11 cellular contexts compared by ENCODE assay signal in the genomic region with DNA sequence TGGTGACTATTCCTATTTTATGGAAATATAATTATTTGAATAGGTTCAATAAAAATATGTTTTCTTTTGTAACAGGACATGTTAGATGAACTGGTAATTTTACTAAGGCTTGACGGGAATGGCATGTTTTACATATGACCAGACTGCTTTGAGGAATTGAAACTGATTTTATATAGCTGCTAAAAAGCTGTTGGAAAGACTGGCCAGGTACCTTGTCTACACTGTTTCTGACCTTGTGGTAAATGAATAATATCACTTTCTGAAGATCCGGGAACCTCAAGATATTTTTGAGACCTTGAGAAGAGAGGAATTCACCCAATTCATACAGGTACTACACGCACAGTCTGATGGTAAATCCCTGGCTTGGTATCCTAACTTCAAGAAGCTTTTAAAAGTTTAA. TPM values are rescaled to one million over a fixed set of nuclear protein-coding genes. Genes with fewer than 3 reads are reported as not detected.
A peak's percentile ranks its signal among the peaks of the same experiment; 100 is the strongest.
DNase-seq lines count a peak whose midpoint lies in the region; ATAC-seq lines count a peak whose summit lies in the region.
"Had no signal": no experiment of that assay in that cellular context is flagged by ENCODE, and none has a peak within 500 bp of the region (broad histone marks: within the 10 kb centered on the region; RNA-seq: fewer than 3 reads in every experiment).

No MANE protein-coding gene starts in this region.

- no peak overlapping the region for H3K4me3 Mint-ChIP-seq in activated T-cell treated with anti-CD3 and anti-CD28 coated beads, Interleukin-2, amount 50 U/mL, for 4 hours

- H3K27me3 Mint-ChIP-seq in activated T-cell treated with anti-CD3 and anti-CD28 coated beads, Interleukin-2, amount 50 U/mL, for 4 hours (ENCODE audit: low read depth), result no peaks in the 10 kb centered on the region

- no peaks in the 10 kb centered on the region for H3K9me3 Mint-ChIP-seq in activated T-cell treated with anti-CD3 and anti-CD28 coated beads, Interleukin-2, amount 50 U/mL, for 4 hours

- DNase-seq in germinal center (ENCODE audit: low spot score), result peak; percentile 23
- no peak for DNase-seq in NCI-H510A treated with DMSO at 0.1 percent for 48 hours (lab: John Stamatoyannopoulos, UW)
- DNase-seq in cortex of kidney (lab: John Stamatoyannopoulos, UW), result no peak
- DNase-seq in activated T-cell treated with anti-CD3 and anti-CD28 coated beads, Interleukin-2, amount 50 U/mL, for 4 hours, result no peak
- DNase-seq: COR-L47, IMR-90, mesendoderm, upper lobe of right lung had no signal

- no peaks in the 10 kb centered on the region for H3K36me3 Mint-ChIP-seq in activated T-cell treated with anti-CD3 and anti-CD28 coated beads, Interleukin-2, amount 50 U/mL, for 4 hours (ENCODE audit: insufficient read depth)

- H3K4me1 Mint-ChIP-seq in activated T-cell treated with anti-CD3 and anti-CD28 coated beads, Interleukin-2, amount 50 U/mL, for 4 hours (ENCODE audit: low read depth), result peaks cover 4% of the 10 kb centered on the region

- peak; percentile 93 for ATAC-seq in GM18907 (IDR thresholded peaks at IDR 0.05; ENCODE audit: unreplicated experiment)
- ATAC-seq in GM21717 (IDR thresholded peaks at IDR 0.05; ENCODE audit: unreplicated experiment), result peak; percentile 93
- peak; percentile 88 for ATAC-seq in HG03135 (IDR thresholded peaks at IDR 0.05; ENCODE audit: unreplicated experiment)
- no peak for ATAC-seq in activated T-cell treated with anti-CD3 and anti-CD28 coated beads, Interleukin-2, amount 50 U/mL, for 4 hours
- ATAC-seq: upper lobe of right lung had no signal

RNA-seq across cellular contexts. Expression of gene USP46, which starts 42.1 kb away (rescaled TPM):
- 10 to 100 TPM in 1 of 3 donors, 1 to 10 TPM in 2; 6.2 to 10.4 (median 7.4) TPM for total RNA-seq in activated T-cell treated with anti-CD3 and anti-CD28 coated beads, Interleukin-2, amount 50 U/mL, for 4 hours

RNA-seq across cellular contexts. Expression of gene ERVMER34-1, which starts 50.0 kb away (rescaled TPM):
- total RNA-seq in activated T-cell treated with anti-CD3 and anti-CD28 coated beads, Interleukin-2, amount 50 U/mL, for 4 hours, result under 1 TPM in 2 of 3 donors, not detected in 1; 0.21 to 0.30 TPM
- total RNA-seq: IMR-90 had no signal

Comparison
In these comparisons a context has a peak if more than half of its experiments do, and no peak if none do; other contexts are left out.
1. ATAC-seq: peak in GM18907 (single experiment), GM21717 (single experiment) and HG03135 (single experiment); none in activated T-cell treated with anti-CD3 and anti-CD28 coated beads, Interleukin-2, amount 50 U/mL, for 4 hours (0 of 2).